ENCODE assay signal across 2 cellular contexts in genomic region chr2:204754898-204755297, GRCh38.
TF ChIP-seq lines count a peak whose summit lies in the region.

No MANE protein-coding gene starts in this region.

TF ChIP-seq in HepG2, 621 proteins besides CTCF, POLR2A, EP300 and RAD21 (continued from another document):
- TF ChIP-seq TRIM22 (IDR thresholded peaks at IDR 0.05), result no peak
- no peak for TF ChIP-seq TRAFD1 (CRISPR knock-in tag; IDR thresholded peaks at IDR 0.05; ENCODE audit: borderline replicate concordance)
- no peak for TF ChIP-seq ZSCAN25 (CRISPR knock-in tag; IDR thresholded peaks at IDR 0.05)
- TF ChIP-seq MAFK (conservative IDR thresholded peaks at IDR 0.05 in 1 of 2, IDR thresholded peaks at IDR 0.05 in 1 of 2; ENCODE audit: low read length in 2 of 2), result peak; percentile 92 to 94
- no peak for TF ChIP-seq TBP (CRISPR knock-in tag; IDR thresholded peaks at IDR 0.05)
- no peak for TF ChIP-seq SALL2 (CRISPR knock-in tag; IDR thresholded peaks at IDR 0.05)
- no peak for TF ChIP-seq ZNF879 (CRISPR knock-in tag; IDR thresholded peaks at IDR 0.05)
- TF ChIP-seq NFE2L1 (CRISPR knock-in tag; IDR thresholded peaks at IDR 0.05; ENCODE audit: borderline replicate concordance), result no peak

TF ChIP-seq in K562, 482 proteins besides CTCF, POLR2A, EP300 and RAD21 (continued from another document):
- TF ChIP-seq RNF219 (CRISPR knock-in tag; IDR thresholded peaks at IDR 0.05) (no peak), MTA2 (IDR thresholded peaks at IDR 0.05; ENCODE audit: low read depth) (no peak), ZNF311 (CRISPR knock-in tag; IDR thresholded peaks at IDR 0.05) (no peak), ZNF655 (CRISPR knock-in tag; IDR thresholded peaks at IDR 0.05) (no peak), ELF1 (tag; IDR thresholded peaks at IDR 0.05) (no peak), ZNF12 (CRISPR knock-in tag; IDR thresholded peaks at IDR 0.05) (no peak), MAFF (IDR thresholded peaks at IDR 0.05; ENCODE audit: low read length) (0 out of 2 replicates have a peak, but pooled peaks have one; percentile 19), ZNF316 (IDR thresholded peaks at IDR 0.05) (peak; percentile 72), ZNF57 (CRISPR knock-in tag; IDR thresholded peaks at IDR 0.05) (no peak), MAFG (tag; conservative IDR thresholded peaks at IDR 0.05) (0 out of 2 replicates have a peak, but pooled peaks have one; percentile 36), GMEB1 (CRISPR knock-in tag; IDR thresholded peaks at IDR 0.05) (no peak), ZNF274 (IDR thresholded peaks at IDR 0.05; ENCODE audit: borderline replicate concordance, low read depth, low read length) (no peak), ZFP1 (CRISPR knock-in tag; IDR thresholded peaks at IDR 0.05) (no peak), MAFK (IDR thresholded peaks at IDR 0.05; ENCODE audit: low read length) (peak; percentile 37; the same call in 1 of the 2 replicates), GABPB1 (CRISPR knock-in tag; IDR thresholded peaks at IDR 0.05) (no peak), POLR2B (IDR thresholded peaks at IDR 0.05; ENCODE audit: low read depth, partially characterized antibody) (no peak), MYC (IDR thresholded peaks at IDR 0.05; ENCODE audit: low read depth, low read length) (no peak), MYC (CRISPR knock-in tag; IDR thresholded peaks at IDR 0.05; ENCODE audit: borderline replicate concordance, low read depth) (no peak), TEAD4 (IDR thresholded peaks at IDR 0.05; ENCODE audit: low read length) (no peak), TEAD4 (CRISPR knock-in tag; IDR thresholded peaks at IDR 0.05; ENCODE audit: borderline replicate concordance) (no peak), ZFX (CRISPR knock-in tag; IDR thresholded peaks at IDR 0.05) (no peak), C11orf30 (IDR thresholded peaks at IDR 0.05; ENCODE audit: low read depth) (peak; percentile 57; the same call in 1 of the 2 replicates)
